In genomic region chr1:104765115-104765514, GRCh38 we compare ENCODE assay signal across 1 cellular context.
TF ChIP-seq lines count a peak whose summit lies in the region.

No MANE protein-coding gene starts in this region.

TF ChIP-seq in GM12878, 131 proteins besides CTCF, POLR2A, EP300 and RAD21 (continued from another document):
- TF ChIP-seq ATF7 (IDR thresholded peaks at IDR 0.05; ENCODE audit: low read depth) (0 out of 2 replicates have a peak, but pooled peaks have one; percentile 26), HDAC2 (IDR thresholded peaks at IDR 0.05) (no peak), HCFC1 (IDR thresholded peaks at IDR 0.05; ENCODE audit: low read length) (no peak), NKRF (conservative IDR thresholded peaks at IDR 0.05) (no peak), FOXK2 (IDR thresholded peaks at IDR 0.05) (no peak), IRF3 (IDR thresholded peaks at IDR 0.05) (no peak), IRF5 (IDR thresholded peaks at IDR 0.05; ENCODE audit: borderline replicate concordance) (no peak), RELA (IDR thresholded peaks at IDR 0.05; ENCODE audit: borderline replicate concordance, partially characterized antibody) (peak; percentile 22), NFXL1 (IDR thresholded peaks at IDR 0.05; ENCODE audit: borderline replicate concordance) (no peak), CEBPB (IDR thresholded peaks at IDR 0.05; ENCODE audit: borderline replicate concordance in 1 of 2, low read depth in 2 of 2, low read length in 2 of 2) (peak; percentile 22 to 60; a peak in 1 of 4 replicates), ZNF274 (IDR thresholded peaks at IDR 0.05; ENCODE audit: insufficient read depth, insufficient read length) (no peak), MXI1 (IDR thresholded peaks at IDR 0.05; ENCODE audit: low read depth, low read length) (no peak), RB1 (IDR thresholded peaks at IDR 0.05; ENCODE audit: borderline replicate concordance) (no peak), BRCA1 (IDR thresholded peaks at IDR 0.05; ENCODE audit: low read depth, low read length) (no peak), BCL11A (IDR thresholded peaks at IDR 0.05; ENCODE audit: low read depth, low read length) (peak; percentile 27; the same call in 1 of the 2 replicates), ZZZ3 (IDR thresholded peaks at IDR 0.05; ENCODE audit: control insufficient read depth, insufficient read length, low read depth) (no peak), CHD2 (IDR thresholded peaks at IDR 0.05; ENCODE audit: borderline replicate concordance, low read depth, low read length) (0 out of 2 replicates have a peak, but pooled peaks have one; percentile 21), CBFB (IDR thresholded peaks at IDR 0.05; ENCODE audit: low read depth) (no peak), TBL1XR1 (IDR thresholded peaks at IDR 0.05; ENCODE audit: low read depth, low read length) (no peak), NFIC (IDR thresholded peaks at IDR 0.05; ENCODE audit: low read depth, low read length) (0 out of 2 replicates have a peak, but pooled peaks have one; percentile 27), SMAD1 (IDR thresholded peaks at IDR 0.05; ENCODE audit: low read depth, partially characterized antibody) (no peak), RAD51 (IDR thresholded peaks at IDR 0.05) (no peak), MEF2B (IDR thresholded peaks at IDR 0.05; ENCODE audit: partially characterized antibody, poor library complexity, severe bottlenecking) (peak; percentile 83)
